ENCODE assay signal across 36 cellular contexts in the genomic region with DNA sequence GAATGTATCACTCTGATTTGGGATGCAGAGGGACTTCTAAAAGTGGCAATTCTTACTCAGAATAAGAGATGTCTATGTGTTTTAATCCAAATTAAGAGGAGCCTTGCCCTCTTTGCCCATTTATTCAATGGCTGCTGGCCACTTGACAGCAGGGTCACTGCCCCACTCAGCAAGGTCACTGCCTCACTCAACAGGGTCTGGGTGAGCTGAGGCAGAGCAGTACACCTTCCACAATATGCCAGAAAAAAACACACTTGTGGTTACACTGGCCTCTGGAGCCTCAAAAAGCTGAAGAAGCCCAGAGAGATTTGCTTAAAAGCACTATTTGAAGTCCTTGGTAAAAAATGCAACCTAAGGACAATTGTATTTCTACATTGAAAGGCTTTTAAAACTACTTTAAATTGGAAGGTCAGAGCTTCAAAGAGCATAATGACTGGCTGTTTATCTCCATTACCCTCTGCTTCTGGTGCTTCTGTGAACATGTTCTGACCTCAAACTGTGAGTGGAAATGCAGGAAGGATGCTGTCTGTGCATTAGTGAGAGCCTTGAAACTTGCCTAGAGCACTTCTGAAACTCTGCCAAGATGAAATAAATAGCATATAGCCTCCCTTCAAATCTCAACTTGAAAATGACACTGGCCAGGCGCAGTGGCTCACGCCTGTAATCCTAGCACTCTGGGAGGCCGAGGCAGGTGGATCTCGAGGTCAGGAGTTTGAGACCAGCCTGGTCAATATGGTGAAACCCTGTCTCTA. TPM values are rescaled to one million over a fixed set of nuclear protein-coding genes. Genes with fewer than 3 reads are reported as not detected.
DNase-seq lines count a peak whose midpoint lies in the region; ATAC-seq, FAIRE-seq and TF ChIP-seq lines count a peak whose summit lies in the region.
"Had no signal": no experiment of that assay in that cellular context is flagged by ENCODE, and none has a peak within 500 bp of the region (broad histone marks: within the 10 kb centered on the region; RNA-seq: fewer than 3 reads in every experiment).

No MANE protein-coding gene starts in this region.

- intact Hi-C loops in HepG2 (cut with micrococcal nuclease; ENCODE audit: unreplicated experiment) (no loop called here), right lobe of liver (cut with DNase I) (no loop called here), endothelial cell of umbilical vein (cut with micrococcal nuclease) (no loop called here)

- H3K4me3 Mint-ChIP-seq in neural progenitor cell, result no peak overlapping the region
- H3K4me3 Mint-ChIP-seq: activated CD4-positive, alpha-beta T cell treated with anti-CD3 and anti-CD28 coated beads for 36 hours; activated CD8-positive, alpha-beta T cell treated with anti-CD3 and anti-CD28 coated beads, Interleukin-2, amount 10 ng/mL, durations not matched to agents 7 days and 5 days; activated naive CD4-positive, alpha-beta T cell treated with anti-CD3 and anti-CD28 coated beads, Interleukin-2, amount 10 ng/mL, durations not matched to agents 7 days and 5 days; activated T-helper 17 cell treated with anti-CD3 and anti-CD28 coated beads, Interleukin-2, amount 50 U/mL, for 72 hours; CD4-positive, alpha-beta memory T cell; endodermal cell; nephron had no signal

- H3K27me3 Mint-ChIP-seq in neural progenitor cell (ENCODE audit: insufficient read depth, low read depth), result peaks cover 3% of the 10 kb centered on the region
- H3K27me3 Mint-ChIP-seq: activated naive CD4-positive, alpha-beta T cell treated with anti-CD3 and anti-CD28 coated beads, Interleukin-2, amount 10 ng/mL, durations not matched to agents 7 days and 5 days had no signal

- H3K36me3 Mint-ChIP-seq in neural progenitor cell, result no peaks in the 10 kb centered on the region
- H3K36me3 Mint-ChIP-seq: activated naive CD4-positive, alpha-beta T cell treated with anti-CD3 and anti-CD28 coated beads, Interleukin-2, amount 10 ng/mL, durations not matched to agents 7 days and 5 days; CD4-positive, alpha-beta memory T cell had no signal

- 16% methylated on average over 4 of the region's 4 CpGs for WGBS in HepG2 (ENCODE audit: low lambda C conversion rate)
- 76% methylated on average over 4 of the region's 4 CpGs for WGBS in right lobe of liver (ENCODE audit: insufficient coverage, low coverage, low lambda C conversion rate, missing lambda C conversion rate)

- peaks cover 9% of the 10 kb centered on the region for H3K9me3 Mint-ChIP-seq in neural progenitor cell
- H3K9me3 Mint-ChIP-seq: activated naive CD4-positive, alpha-beta T cell treated with anti-CD3 and anti-CD28 coated beads, Interleukin-2, amount 10 ng/mL, durations not matched to agents 7 days and 5 days; activated T-helper 17 cell treated with anti-CD3 and anti-CD28 coated beads, Interleukin-2, amount 50 U/mL, for 72 hours; nephron had no signal

- TF ChIP-seq CTCF in HepG2 (CRISPR knock-in tag; IDR thresholded peaks at IDR 0.05), result no peak
- TF ChIP-seq CTCF in right lobe of liver (IDR thresholded peaks at IDR 0.05), result no peak
- TF ChIP-seq CTCF in endothelial cell of umbilical vein (IDR thresholded peaks at IDR 0.05; ENCODE audit: extremely low read depth in 1 of 2, insufficient read depth in 1 of 2, low read depth in 1 of 2, low read length in 2 of 2), result no peak
- no peak for TF ChIP-seq CTCF in neural progenitor cell (IDR thresholded peaks at IDR 0.05)

- TF ChIP-seq EP300 in HepG2 (IDR thresholded peaks at IDR 0.05; ENCODE audit: low read depth in 2 of 2, low read length in 2 of 2), result no peak
- TF ChIP-seq EP300 in HepG2 (CRISPR knock-in tag; IDR thresholded peaks at IDR 0.05; ENCODE audit: borderline replicate concordance), result no peak

- H3K9me3 ChIP-seq in HepG2 (ENCODE audit: low read length) (no peaks in the 10 kb centered on the region), right lobe of liver (no peaks in the 10 kb centered on the region), endothelial cell of umbilical vein (replicated peaks; ENCODE audit: control insufficient read depth, insufficient read depth, low read length) (no peaks in the 10 kb centered on the region), neural progenitor cell (ENCODE audit: low read depth) (no peaks in the 10 kb centered on the region)
- H3K9me3 ChIP-seq: body of pancreas, ovary had no signal

- DNase-seq in HepG2 (ENCODE audit: low spot score), result no peak
- no peak for DNase-seq in right lobe of liver
- DNase-seq in NCI-H226, result peak; percentile 2
- peak; percentile 38 for DNase-seq in endothelial cell of umbilical vein (ENCODE audit: low read depth, low spot score)
- DNase-seq in neural progenitor cell (ENCODE audit: low spot score), result no peak
- no peak for DNase-seq in iPS-NIHi11 (ENCODE audit: low spot score)
- DNase-seq: activated CD4-positive, alpha-beta T cell treated with anti-CD3 and anti-CD28 coated beads for 36 hours; activated CD8-positive, alpha-beta T cell treated with anti-CD3 and anti-CD28 coated beads, Interleukin-2, amount 10 ng/mL, durations not matched to agents 7 days and 5 days; activated naive CD4-positive, alpha-beta T cell treated with anti-CD3 and anti-CD28 coated beads, Interleukin-2, amount 10 ng/mL, durations not matched to agents 7 days and 5 days; body of pancreas; CD4-positive, alpha-beta memory T cell; cerebellar nuclear complex; dermis blood vessel endothelial cell; endodermal cell; H7; head of caudate nucleus; Kasumi-1; kidney glomerular epithelial cell; NCI-H146; NCI-H2171 treated with DMSO at 0.1 percent for 48 hours; NCI-H526; PC-9; retina; Right ventricle myocardium superior; stimulated activated CD4-positive, alpha-beta T cell treated with anti-CD3 and anti-CD28 coated beads, Interleukin-1b, Interleukin-23, amount 100 ng/mL, for 48 hours; stimulated activated naive CD8-positive, alpha-beta T cell treated with anti-CD3 and anti-CD28 coated beads, Interleukin-15, Interleukin-2, amounts not matched to agents 100 U/mL and 50 U/mL, for 24 hours; T-helper 9 cell had no signal

- H3K9me1 ChIP-seq in endothelial cell of umbilical vein (replicated peaks; ENCODE audit: control insufficient read depth, extremely low read depth, insufficient read depth, low read length), result no peaks in the 10 kb centered on the region

- H3K4me3 ChIP-seq in HepG2 (replicated peaks in 1 of 3; ENCODE audit: insufficient read depth in 1 of 3, low read depth in 2 of 3, low read length in 3 of 3) (no peak overlapping the region), right lobe of liver (no peak overlapping the region), endothelial cell of umbilical vein (replicated peaks in 1 of 3; ENCODE audit: insufficient read depth in 1 of 3, low read depth in 1 of 3, low read length in 3 of 3) (no peak overlapping the region), neural progenitor cell (no peak overlapping the region)
- H3K4me3 ChIP-seq: body of pancreas, ovary, PC-9, skin epidermis had no signal

- H3K4me2 ChIP-seq in HepG2 (ENCODE audit: low read depth, low read length), result no peak overlapping the region
- H3K4me2 ChIP-seq in endothelial cell of umbilical vein (ENCODE audit: insufficient read depth, low read length), result no peak overlapping the region
- no peak overlapping the region for H3K4me2 ChIP-seq in neural progenitor cell
- H3K4me2 ChIP-seq: PC-9 had no signal

- peaks cover 3% of the 10 kb centered on the region for H3K4me1 Mint-ChIP-seq in neural progenitor cell
- H3K4me1 Mint-ChIP-seq: activated CD4-positive, alpha-beta T cell treated with anti-CD3 and anti-CD28 coated beads for 36 hours; activated naive CD4-positive, alpha-beta T cell treated with anti-CD3 and anti-CD28 coated beads, Interleukin-2, amount 10 ng/mL, durations not matched to agents 7 days and 5 days; activated T-helper 17 cell treated with anti-CD3 and anti-CD28 coated beads, Interleukin-2, amount 50 U/mL, for 72 hours; CD4-positive, alpha-beta memory T cell; endodermal cell had no signal

- no peak for TF ChIP-seq POLR2A in HepG2 (IDR thresholded peaks at IDR 0.05; ENCODE audit: insufficient read depth in 1 of 2, low read depth in 2 of 2, low read length in 2 of 2)
- no peak for TF ChIP-seq POLR2A in right lobe of liver (IDR thresholded peaks at IDR 0.05)
- TF ChIP-seq POLR2A in endothelial cell of umbilical vein (IDR thresholded peaks at IDR 0.05; ENCODE audit: low read depth, low read length), result no peak

- POLR2A ChIA-PET in HepG2 (lab: Yijun Ruan, JAX), result no interaction called here
- POLR2A ChIA-PET in endothelial cell of umbilical vein (lab: Charles Lee), result no interaction called here

- H4K20me1 ChIP-seq in HepG2 (ENCODE audit: insufficient read depth, low read length) (no peaks in the 10 kb centered on the region), endothelial cell of umbilical vein (replicated peaks; ENCODE audit: control insufficient read depth, extremely low read depth, insufficient read depth, low read length) (no peaks in the 10 kb centered on the region), neural progenitor cell (ENCODE audit: low read depth) (no peaks in the 10 kb centered on the region)

- in situ Hi-C loops in HepG2 (cut with HindIII; ENCODE audit: extremely low pct_ligation_motif_present, low pct_unique_long_range_greater_than_20kb), result no loop called here

- no peak overlapping the region for H3K27ac Mint-ChIP-seq in neural progenitor cell
- H3K27ac Mint-ChIP-seq: activated CD4-positive, alpha-beta T cell treated with anti-CD3 and anti-CD28 coated beads for 36 hours; activated CD8-positive, alpha-beta T cell treated with anti-CD3 and anti-CD28 coated beads, Interleukin-2, amount 10 ng/mL, durations not matched to agents 7 days and 5 days; activated naive CD4-positive, alpha-beta T cell treated with anti-CD3 and anti-CD28 coated beads, Interleukin-2, amount 10 ng/mL, durations not matched to agents 7 days and 5 days; activated T-helper 17 cell treated with anti-CD3 and anti-CD28 coated beads, Interleukin-2, amount 50 U/mL, for 72 hours; CD4-positive, alpha-beta memory T cell; endodermal cell; nephron had no signal

- CTCF ChIA-PET in HepG2 (lab: Yijun Ruan, JAX; ENCODE audit: low intra/inter-chr PET ratio, low total read pairs), result no interaction called here
- CTCF ChIA-PET in endothelial cell of umbilical vein (lab: Charles Lee), result no interaction called here

- TF ChIP-seq RAD21 in HepG2 (CRISPR knock-in tag; IDR thresholded peaks at IDR 0.05), result no peak

- no peak overlapping the region for H2AFZ ChIP-seq in HepG2 (ENCODE audit: low read length)
- no peak overlapping the region for H2AFZ ChIP-seq in endothelial cell of umbilical vein (ENCODE audit: low read depth, low read length)
- no peak overlapping the region for H2AFZ ChIP-seq in neural progenitor cell (replicated peaks)
- H2AFZ ChIP-seq: PC-9 had no signal

- H3K36me3 ChIP-seq in HepG2 (replicated peaks in 1 of 2; ENCODE audit: control insufficient read depth in 1 of 2, insufficient read depth in 2 of 2, low read length in 2 of 2) (no peaks in the 10 kb centered on the region), right lobe of liver (no peaks in the 10 kb centered on the region), endothelial cell of umbilical vein (ENCODE audit: control insufficient read depth in 2 of 2, extremely low read depth in 1 of 2, insufficient read depth in 2 of 2, low read length in 2 of 2) (no peaks in the 10 kb centered on the region), neural progenitor cell (no peaks in the 10 kb centered on the region)
- H3K36me3 ChIP-seq: ovary had no signal

- H3K79me2 ChIP-seq in HepG2 (ENCODE audit: insufficient read depth, low read length) (no peaks in the 10 kb centered on the region), endothelial cell of umbilical vein (ENCODE audit: control insufficient read depth, insufficient read depth, low read length) (no peaks in the 10 kb centered on the region), neural progenitor cell (ENCODE audit: low read depth) (no peaks in the 10 kb centered on the region)

- FAIRE-seq in HepG2 (lab: Jason Lieb, UNC) (no peak), endothelial cell of umbilical vein (lab: Jason Lieb, UNC) (no peak)
- FAIRE-seq: GM12892 had no signal

- no peak for ATAC-seq in HepG2
- no peak for ATAC-seq in right lobe of liver
- no peak for ATAC-seq in HG02759 (IDR thresholded peaks at IDR 0.05; ENCODE audit: unreplicated experiment)
- ATAC-seq: activated CD4-positive, alpha-beta T cell treated with anti-CD3 and anti-CD28 coated beads for 36 hours; activated CD8-positive, alpha-beta T cell treated with anti-CD3 and anti-CD28 coated beads, Interleukin-2, amount 10 ng/mL, durations not matched to agents 7 days and 5 days; activated T-helper 17 cell treated with anti-CD3 and anti-CD28 coated beads, Interleukin-2, amount 50 U/mL, for 72 hours; body of pancreas; esophagus mucosa; stimulated activated naive CD8-positive, alpha-beta T cell treated with anti-CD3 and anti-CD28 coated beads, Interleukin-15, Interleukin-2, amounts not matched to agents 100 U/mL and 50 U/mL, for 24 hours had no signal

- H3K4me1 ChIP-seq in HepG2 (ENCODE audit: insufficient read depth, low read length), result peaks cover 2% of the 10 kb centered on the region; the same call in 1 of the 2 replicates
- H3K4me1 ChIP-seq in right lobe of liver, result no peaks in the 10 kb centered on the region
- H3K4me1 ChIP-seq in endothelial cell of umbilical vein (ENCODE audit: control insufficient read depth, extremely low read depth, insufficient read depth, low read length), result no peaks in the 10 kb centered on the region
- no peaks in the 10 kb centered on the region for H3K4me1 ChIP-seq in neural progenitor cell
- H3K4me1 ChIP-seq: body of pancreas had no signal

- H3K27ac ChIP-seq in HepG2 (ENCODE audit: extremely low read length, insufficient read depth, low read length) (no peak overlapping the region), right lobe of liver (no peak overlapping the region), endothelial cell of umbilical vein (ENCODE audit: insufficient read depth, low read depth, low read length) (no peak overlapping the region), neural progenitor cell (no peak overlapping the region)
- H3K27ac ChIP-seq: body of pancreas, HL-60, PC-9, skin epidermis had no signal

- BruUV-seq in HepG2 (replicated peaks; lab: Mats Ljungman, UMichigan), result no TSS peak
- no TSS peak for BruUV-seq in endothelial cell of umbilical vein (replicated peaks; lab: Mats Ljungman, UMichigan)

- H3F3A ChIP-seq in neural progenitor cell (ENCODE audit: low read depth), result no peaks in the 10 kb centered on the region

- dilution Hi-C loops in endothelial cell of umbilical vein (cut with MboI; ENCODE audit: extremely low pct_ligation_motif_present, low sequenced_read_pairs), result no loop called here

- H3K9ac ChIP-seq in HepG2 (ENCODE audit: insufficient read depth, low read depth, low read length) (no peak overlapping the region), endothelial cell of umbilical vein (replicated peaks; ENCODE audit: extremely low read depth, insufficient read depth, low read length) (no peak overlapping the region), neural progenitor cell (no peak overlapping the region)

- H3K27me3 ChIP-seq in HepG2 (ENCODE audit: control insufficient read depth in 1 of 2, insufficient read depth in 2 of 2, low read length in 2 of 2) (peaks cover 0 to 18% of the 10 kb centered on the region in 2 experiments; a peak in 2 of 5 replicates), right lobe of liver (no peaks in the 10 kb centered on the region), endothelial cell of umbilical vein (ENCODE audit: control insufficient read depth in 2 of 2, insufficient read depth in 2 of 2, low read length in 2 of 2) (peaks cover 3 to 9% of the 10 kb centered on the region in 2 experiments), neural progenitor cell (no peaks in the 10 kb centered on the region)
- H3K27me3 ChIP-seq: body of pancreas, ovary had no signal

RNA-seq across cellular contexts. Expression of gene WIPF3, which starts 35.1 kb away (rescaled TPM):
- total RNA-seq in HepG2 (2016; rRNA removed; fragmentation: Illumina TruSeq; extraction: Trizol) (0.06 TPM in 1 of 2 replicates, not detected in the other), right lobe of liver (1 to 10 TPM in 3 of 6 experiments, under 1 TPM in 3; 0.64 to 4.1 (median 0.93) TPM), endothelial cell of umbilical vein (0.35 TPM in 1 of 2 replicates, not detected in the other), neural progenitor cell (ENCODE audit: low replicate concordance) (5.2 and 5.5 TPM in 2 replicates)
- 0.09 TPM in 1 of 2 replicates, not detected in the other for total RNA-seq in HepG2 (2016; cell fraction: cytosol; rRNA removed; fragmentation: Illumina TruSeq; extraction: Trizol; ENCODE audit: low read depth)
- total RNA-seq in HepG2 (2016; cell fraction: insoluble cytoplasmic fraction; rRNA removed; fragmentation: Illumina TruSeq; extraction: Trizol), result 0.04 TPM in 2 replicates
- total RNA-seq in HepG2 (2016; cell fraction: membrane; rRNA removed; fragmentation: Illumina TruSeq; extraction: Trizol), result 0.07 and 0.09 TPM in 2 replicates
- total RNA-seq in HepG2 (2016; cell fraction: nucleus; rRNA removed; fragmentation: Illumina TruSeq; extraction: Trizol), result not detected in 2 replicates
- polyA plus RNA-seq in HepG2 (2011; rRNA removed) (0.01 and 0.03 TPM in 2 replicates), endothelial cell of umbilical vein (0.01 and 0.03 TPM in 2 replicates)
- 0.01 and 0.03 TPM in 2 replicates for polyA plus RNA-seq in HepG2 (2011; cell fraction: cytosol; rRNA removed)
- 0.03 TPM in 1 of 2 replicates, not detected in the other for polyA plus RNA-seq in HepG2 (2011; cell fraction: nucleus; rRNA removed)
- polyA plus RNA-seq in HepG2 (2012), result not detected in 2 replicates
- 0.16 TPM in 2 replicates for polyA plus RNA-seq in HepG2 (2016; cell fraction: cytosol; fragmentation: Illumina TruSeq; extraction: Trizol; ENCODE audit: low read depth)
- polyA plus RNA-seq in HepG2 (2016; cell fraction: insoluble cytoplasmic fraction; fragmentation: Illumina TruSeq; extraction: Trizol; ENCODE audit: low read depth), result 0.11 and 0.13 TPM in 2 replicates
- polyA plus RNA-seq in HepG2 (2016; cell fraction: membrane; fragmentation: Illumina TruSeq; extraction: Trizol; ENCODE audit: low read depth), result 0.29 and 0.41 TPM in 2 replicates
- 0.19 and 0.22 TPM in 2 replicates for polyA plus RNA-seq in HepG2 (2016; cell fraction: nucleus; fragmentation: Illumina TruSeq; extraction: Trizol; ENCODE audit: insufficient read depth, low read depth)
- 0.04 TPM in 1 of 2 replicates, not detected in the other for polyA minus RNA-seq in HepG2 (2011; rRNA and poly(A)+ RNA removed; ENCODE audit: low replicate concordance)
- polyA minus RNA-seq in HepG2 (2011; cell fraction: cytosol; rRNA and poly(A)+ RNA removed), result not detected in 2 replicates
- polyA minus RNA-seq in HepG2 (2011; cell fraction: nucleus; rRNA and poly(A)+ RNA removed), result 0.13 TPM in 1 of 2 replicates, not detected in the other
- polyA plus RNA-seq in endothelial cell of umbilical vein (2011; cell fraction: cytosol; rRNA removed), result 0.05 and 0.07 TPM in 2 replicates
- polyA plus RNA-seq in endothelial cell of umbilical vein (2011; cell fraction: nucleus; rRNA removed), result 0.03 and 0.08 TPM in 2 replicates
- 0.04 TPM in 1 of 2 replicates, not detected in the other for polyA plus RNA-seq in endothelial cell of umbilical vein (2012)
- polyA minus RNA-seq in endothelial cell of umbilical vein, result 0.06 TPM in 1 of 2 replicates, not detected in the other
- not detected for polyA minus RNA-seq in endothelial cell of umbilical vein (2011; cell fraction: cytosol; rRNA and poly(A)+ RNA removed)
- polyA minus RNA-seq in endothelial cell of umbilical vein (2011; cell fraction: nucleus; rRNA and poly(A)+ RNA removed), result not detected in 2 replicates
- total RNA-seq: activated CD4-positive, alpha-beta T cell treated with anti-CD3 and anti-CD28 coated beads for 36 hours; activated CD8-positive, alpha-beta T cell treated with anti-CD3 and anti-CD28 coated beads, Interleukin-2, amount 10 ng/mL, durations not matched to agents 7 days and 5 days; activated T-helper 17 cell treated with anti-CD3 and anti-CD28 coated beads, Interleukin-2, amount 50 U/mL, for 72 hours; CD4-positive, alpha-beta memory T cell; lung microvascular endothelial cell had no signal
- polyA plus RNA-seq: CD4-positive, alpha-beta memory T cell had no signal

Comparison
In these comparisons a context has a peak if more than half of its experiments do, and no peak if none do; other contexts are left out.
1. DNase-seq: peak in NCI-H226 (single experiment) and endothelial cell of umbilical vein (single experiment); none in HepG2 (single experiment), right lobe of liver (0 of 3), neural progenitor cell (single experiment) and iPS-NIHi11 (single experiment).